Comparison of ENCODE assay signal across 9 cellular contexts in genomic region chr7:37915438-37915837, GRCh38.
DNase-seq lines count a peak whose midpoint lies in the region; TF ChIP-seq lines count a peak whose summit lies in the region.
"Had no signal": no experiment of that assay in that cellular context is flagged by ENCODE, and none has a peak within 500 bp of the region (broad histone marks: within the 10 kb centered on the region; RNA-seq: fewer than 3 reads in every experiment).

No MANE protein-coding gene starts in this region.

- peaks cover 2 to 49% (median 33%) of the 10 kb centered on the region in 5 donors for H3K4me1 ChIP-seq in subcutaneous abdominal adipose tissue (ENCODE audit: control insufficient read depth in 5 of 5, insufficient read depth in 5 of 5, low read length in 5 of 5)

- H3K27me3 Mint-ChIP-seq in activated T-cell treated with anti-CD3 and anti-CD28 coated beads, Interleukin-2, amount 50 U/mL, for 24 hours: peaks cover 80% of the 10 kb centered on the region

- H3K4me3 ChIP-seq in coronary artery (peak overlapping the region; percentile 76), subcutaneous abdominal adipose tissue (ENCODE audit: low read depth in 1 of 5, low read length in 5 of 5) (peak overlapping the region; percentile 58 to 98 (median 79))

- no peak overlapping the region for H3K4me3 Mint-ChIP-seq in activated T-cell treated with anti-CD3 and anti-CD28 coated beads, Interleukin-2, amount 50 U/mL, for 24 hours
- H3K4me3 Mint-ChIP-seq: T-helper 1 cell treated with Interleukin-12 subunit alpha and Interleukin-12 subunit beta and Interleukin-4 antibody, amounts not matched to agents 30 μg/mL and 1 μg/mL, for 36 hours had no signal

- H3K9me3 Mint-ChIP-seq in activated T-cell treated with anti-CD3 and anti-CD28 coated beads, Interleukin-2, amount 50 U/mL, for 24 hours: no peaks in the 10 kb centered on the region
- H3K9me3 Mint-ChIP-seq: T-helper 1 cell treated with Interleukin-12 subunit alpha and Interleukin-12 subunit beta and Interleukin-4 antibody, amounts not matched to agents 30 μg/mL and 1 μg/mL, for 36 hours had no signal

- peak; percentile 17 for DNase-seq in DMS53 (lab: John Stamatoyannopoulos, UW)
- no peak for DNase-seq in DMS53 treated with DMSO at 0.1 percent for 48 hours (lab: John Stamatoyannopoulos, UW; ENCODE audit: unreplicated experiment)
- peak; percentile 21 for DNase-seq in NAMALWA (ENCODE audit: low spot score)
- DNase-seq in coronary artery (ENCODE audit: low spot score): no peak
- DNase-seq in activated T-cell treated with anti-CD3 and anti-CD28 coated beads, Interleukin-2, amount 50 U/mL, for 24 hours: no peak
- no peak for DNase-seq in dedifferentiated amniotic fluid mesenchymal stem cell (ENCODE audit: extremely low spot score)
- DNase-seq in NCI-H446 treated with DMSO at 0.1 percent for 48 hours (lab: John Stamatoyannopoulos, UW): no peak

- H3K27ac ChIP-seq in coronary artery (peak overlapping the region; percentile 38 to 84), subcutaneous abdominal adipose tissue (ENCODE audit: low read depth, low read length) (peak overlapping the region; percentile 69)

- peak overlapping the region in 2 of 5 donors; percentile 83 for H3K9ac ChIP-seq in subcutaneous abdominal adipose tissue (ENCODE audit: low read length in 5 of 5)

- no peak overlapping the region for H3K27ac Mint-ChIP-seq in activated T-cell treated with anti-CD3 and anti-CD28 coated beads, Interleukin-2, amount 50 U/mL, for 24 hours
- H3K27ac Mint-ChIP-seq: T-helper 1 cell treated with Interleukin-12 subunit alpha and Interleukin-12 subunit beta and Interleukin-4 antibody, amounts not matched to agents 30 μg/mL and 1 μg/mL, for 36 hours had no signal

- H3K9me3 ChIP-seq in subcutaneous abdominal adipose tissue (ENCODE audit: control insufficient read depth in 5 of 5, low read length in 5 of 5): no peaks in the 10 kb centered on the region

- H3K36me3 ChIP-seq in subcutaneous abdominal adipose tissue (ENCODE audit: control insufficient read depth in 5 of 5, insufficient read depth in 5 of 5, low read length in 5 of 5): peaks cover 0 to 9% (median 0%) of the 10 kb centered on the region in 5 donors

- H3K36me3 Mint-ChIP-seq in activated T-cell treated with anti-CD3 and anti-CD28 coated beads, Interleukin-2, amount 50 U/mL, for 24 hours (ENCODE audit: low read depth): no peaks in the 10 kb centered on the region

- no peak for TF ChIP-seq CTCF in coronary artery (IDR thresholded peaks at IDR 0.05)

- no peaks in the 10 kb centered on the region for H3K27me3 ChIP-seq in subcutaneous abdominal adipose tissue (ENCODE audit: control insufficient read depth in 5 of 5, insufficient read depth in 4 of 5, low read length in 5 of 5)

- peaks cover 14% of the 10 kb centered on the region for H3K4me1 Mint-ChIP-seq in activated T-cell treated with anti-CD3 and anti-CD28 coated beads, Interleukin-2, amount 50 U/mL, for 24 hours (ENCODE audit: low read depth)

Comparison
In these comparisons a context has a peak if more than half of its experiments do, and no peak if none do; other contexts are left out.
1. DNase-seq: peak in DMS53 (single experiment) and NAMALWA (single experiment); none in DMS53 treated with DMSO at 0.1 percent for 48 hours (single experiment), coronary artery (single experiment), activated T-cell treated with anti-CD3 and anti-CD28 coated beads, Interleukin-2, amount 50 U/mL, for 24 hours (single experiment), dedifferentiated amniotic fluid mesenchymal stem cell (single experiment) and NCI-H446 treated with DMSO at 0.1 percent for 48 hours (single experiment).